In the genomic region with DNA sequence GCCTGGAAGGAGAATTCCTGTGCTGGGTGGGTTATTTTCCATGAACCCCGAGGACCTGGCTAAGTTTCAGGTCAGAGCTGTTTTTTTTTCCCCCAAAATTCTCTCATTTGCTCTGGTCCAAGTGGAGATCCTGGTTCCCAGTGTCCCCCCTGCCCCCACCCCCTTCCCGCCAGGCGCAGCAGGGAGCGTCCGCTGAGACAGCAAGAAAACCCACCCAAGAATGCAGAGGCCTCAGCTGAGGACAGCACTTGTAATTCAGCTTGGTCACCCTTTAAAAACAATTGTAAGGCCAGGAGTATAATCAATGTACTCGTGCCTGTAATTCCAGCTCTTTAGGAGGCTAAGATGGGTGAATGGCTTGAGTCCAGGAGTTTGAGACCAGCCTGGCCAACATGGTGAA, we compare ENCODE assay signal across 24 cellular contexts. TPM values are rescaled to one million over a fixed set of nuclear protein-coding genes. Genes with fewer than 3 reads are reported as not detected.
A peak's percentile ranks its signal among the peaks of the same experiment; 100 is the strongest.
DNase-seq lines count a peak whose midpoint lies in the region; ATAC-seq and TF ChIP-seq lines count a peak whose summit lies in the region.
"Had no signal": no experiment of that assay in that cellular context is flagged by ENCODE, and none has a peak within 500 bp of the region (broad histone marks: within the 10 kb centered on the region; RNA-seq: fewer than 3 reads in every experiment).

No MANE protein-coding gene starts in this region.

- intact Hi-C loops in left ventricle myocardium inferior (cut with micrococcal nuclease) (no loop called here), testis (cut with DNase I; ENCODE audit: low total_unique reads) (loop anchor here (10.0 kb wide), 1 partner anchor 150 kb away; no protein-coding TSS in a partner anchor)
- intact Hi-C loops in CD8-positive, alpha-beta T cell (cut with DNase I, micrococcal nuclease): no loop called here

- H3K27me3 ChIP-seq in left ventricle myocardium inferior (ENCODE audit: low read depth) (no peaks in the 10 kb centered on the region), right atrium auricular region (no peaks in the 10 kb centered on the region), testis (no peaks in the 10 kb centered on the region)
- no peaks in the 10 kb centered on the region for H3K27me3 ChIP-seq in CD8-positive, alpha-beta T cell (ENCODE audit: insufficient read depth, low read length)
- H3K27me3 ChIP-seq: Peyer's patch, SJCRH30 had no signal

- no peaks in the 10 kb centered on the region for H3K9me3 ChIP-seq in left ventricle myocardium inferior (replicated peaks)
- no peaks in the 10 kb centered on the region for H3K9me3 ChIP-seq in right atrium auricular region
- no peaks in the 10 kb centered on the region for H3K9me3 ChIP-seq in testis
- no peaks in the 10 kb centered on the region for H3K9me3 ChIP-seq in CD8-positive, alpha-beta T cell (ENCODE audit: low read length)
- H3K9me3 ChIP-seq: BLaER1 treated with 17β-estradiol and CSF1 and Interleukin-3, amounts not matched to agents 10 nM and 100 nM; Peyer's patch; SJCRH30 had no signal

- peak overlapping the region; percentile 39 for H3K27ac Mint-ChIP-seq in mesothelial cell of epicardium
- H3K27ac Mint-ChIP-seq in CD8-positive, alpha-beta T cell: no peak overlapping the region
- H3K27ac Mint-ChIP-seq: CD8-positive, alpha-beta memory T cell had no signal

- H3K9me3 Mint-ChIP-seq in mesothelial cell of epicardium: no peaks in the 10 kb centered on the region
- peaks cover 2% of the 10 kb centered on the region for H3K9me3 Mint-ChIP-seq in CD8-positive, alpha-beta T cell

- H3K36me3 ChIP-seq in left ventricle myocardium inferior (no peaks in the 10 kb centered on the region), right atrium auricular region (no peaks in the 10 kb centered on the region), testis (ENCODE audit: low read depth, missing control alignments) (no peaks in the 10 kb centered on the region)
- no peaks in the 10 kb centered on the region for H3K36me3 ChIP-seq in CD8-positive, alpha-beta T cell (ENCODE audit: insufficient read depth, low read length)
- H3K36me3 ChIP-seq: BLaER1 treated with 17β-estradiol and CSF1 and Interleukin-3, amounts not matched to agents 10 nM and 100 nM; Peyer's patch; SJCRH30 had no signal

- H3K27me3 Mint-ChIP-seq in mesothelial cell of epicardium (ENCODE audit: low read depth): no peaks in the 10 kb centered on the region
- peaks cover 32% of the 10 kb centered on the region for H3K27me3 Mint-ChIP-seq in CD8-positive, alpha-beta T cell (ENCODE audit: low read depth)

- H3K4me1 Mint-ChIP-seq in mesothelial cell of epicardium: peaks cover 8% of the 10 kb centered on the region
- peaks cover 10% of the 10 kb centered on the region for H3K4me1 Mint-ChIP-seq in CD8-positive, alpha-beta T cell (ENCODE audit: low read depth)

- no peaks in the 10 kb centered on the region for H3K36me3 Mint-ChIP-seq in mesothelial cell of epicardium
- H3K36me3 Mint-ChIP-seq in CD8-positive, alpha-beta T cell: no peaks in the 10 kb centered on the region
- H3K36me3 Mint-ChIP-seq: CD8-positive, alpha-beta memory T cell had no signal

- no peak for TF ChIP-seq CTCF in left ventricle myocardium inferior (IDR thresholded peaks at IDR 0.05; ENCODE audit: borderline replicate concordance)
- no peak for TF ChIP-seq CTCF in right atrium auricular region (IDR thresholded peaks at IDR 0.05)
- TF ChIP-seq CTCF in mesothelial cell of epicardium (IDR thresholded peaks at IDR 0.05; ENCODE audit: unreplicated experiment): no peak
- TF ChIP-seq CTCF in testis (IDR thresholded peaks at IDR 0.05): no peak
- no peak for TF ChIP-seq CTCF in CD8-positive, alpha-beta T cell (IDR thresholded peaks at IDR 0.05)

- peaks cover 21% of the 10 kb centered on the region for H3K4me1 ChIP-seq in left ventricle myocardium inferior
- peaks cover 0 to 13% of the 10 kb centered on the region in 2 donors for H3K4me1 ChIP-seq in right atrium auricular region
- H3K4me1 ChIP-seq in testis: peaks cover 7% of the 10 kb centered on the region
- H3K4me1 ChIP-seq in CD8-positive, alpha-beta T cell (ENCODE audit: insufficient read depth, low read length): peaks cover 9% of the 10 kb centered on the region
- H3K4me1 ChIP-seq: Peyer's patch, SJCRH30 had no signal

- no peak for DNase-seq in left ventricle myocardium inferior
- no peak for DNase-seq in right atrium auricular region (ENCODE audit: low spot score)
- DNase-seq in mesothelial cell of epicardium (ENCODE audit: low spot score in 2 of 2, unreplicated experiment in 2 of 2): no peak
- peak; percentile 52 for DNase-seq in testis
- no peak for DNase-seq in OCI-M2 (lab: John Stamatoyannopoulos, UW; ENCODE audit: unreplicated experiment)
- no peak for DNase-seq in CD8-positive, alpha-beta T cell
- DNase-seq: 8988T; Calu3; CD8-positive, alpha-beta memory T cell; DMS153; GM23248; IMR-90; NCI-H1092 treated with DMSO at 0.1 percent for 48 hours; NCI-H1436 treated with DMSO at 0.1 percent for 48 hours; NCI-H1930; NCI-H2227 treated with DMSO at 0.1 percent for 48 hours; NCI-H510A; Peyer's patch; SJCRH30 had no signal

- no peak for TF ChIP-seq POLR2A in testis (IDR thresholded peaks at IDR 0.05)

- H3K4me3 ChIP-seq in left ventricle myocardium inferior (no peak overlapping the region), right atrium auricular region (no peak overlapping the region), testis (no peak overlapping the region)
- H3K4me3 ChIP-seq in CD8-positive, alpha-beta T cell (ENCODE audit: low read depth, low read length): no peak overlapping the region
- H3K4me3 ChIP-seq: BLaER1 treated with 17β-estradiol and CSF1 and Interleukin-3, amounts not matched to agents 10 nM and 100 nM; GM23248; Peyer's patch; SJCRH30 had no signal

- no peak overlapping the region for H3K4me3 Mint-ChIP-seq in mesothelial cell of epicardium
- no peak overlapping the region for H3K4me3 Mint-ChIP-seq in CD8-positive, alpha-beta T cell
- H3K4me3 Mint-ChIP-seq: CD8-positive, alpha-beta memory T cell had no signal

- 40 to 64% methylated on average over 5 to 6 of the region's 6 CpGs for WGBS in testis, 2 donors

- POLR2A ChIA-PET in CD8-positive, alpha-beta T cell (lab: Charles Lee): no interaction called here

- H3K27ac ChIP-seq in left ventricle myocardium inferior (replicated peaks) (peak overlapping the region; percentile 6), right atrium auricular region (no peak overlapping the region), testis (peak overlapping the region in 1 of 2 donors; percentile 76)
- H3K27ac ChIP-seq in CD8-positive, alpha-beta T cell (ENCODE audit: low read depth, low read length): no peak overlapping the region
- H3K27ac ChIP-seq: BLaER1 treated with 17β-estradiol and CSF1 and Interleukin-3, amounts not matched to agents 10 nM and 100 nM; GM23248; KMS-11; Peyer's patch; SJCRH30 had no signal

- CTCF ChIA-PET in CD8-positive, alpha-beta T cell (lab: Charles Lee): interaction anchor here (1.5 kb wide), 1 partner anchor 198 kb away, joined by 4 read pairs; no protein-coding TSS in a partner anchor

- ATAC-seq in GM21381 (IDR thresholded peaks at IDR 0.05; ENCODE audit: unreplicated experiment): no peak
- ATAC-seq in CD8-positive, alpha-beta T cell: no peak
- ATAC-seq: HCT116 had no signal

RNA-seq across cellular contexts. Expression of gene TSPAN16, which starts 11.4 kb away (rescaled TPM):
- total RNA-seq in left ventricle myocardium inferior (not detected), right atrium auricular region (not detected), mesothelial cell of epicardium (not detected in 3 replicates), testis (100 to 1,000 TPM in 1 of 2 donors, 10 to 100 TPM in 1; 42.5 to 137 TPM)
- 180 TPM for polyA plus RNA-seq in testis (ENCODE audit: insufficient read depth, low read depth, low replicate concordance)
- total RNA-seq in CD8-positive, alpha-beta T cell: not detected
- total RNA-seq: Calu3; CD8-positive, alpha-beta memory T cell; Daoy; GM23248; IMR-90; Peyer's patch; SJCRH30 had no signal
- polyA plus RNA-seq: CD8-positive, alpha-beta memory T cell; GM23248; IMR-90 had no signal

RNA-seq across cellular contexts. Expression of gene DOCK6, which starts 22.2 kb away (rescaled TPM):
- 43.2 TPM for total RNA-seq in left ventricle myocardium inferior
- total RNA-seq in right atrium auricular region: 10 to 100 TPM; 12.7 to 49.4 TPM
- total RNA-seq in mesothelial cell of epicardium: 64.0 to 66.4 TPM (median 65.1 TPM) in 3 replicates
- total RNA-seq in testis: 10 to 100 TPM; 32.5 to 45.0 TPM
- 18.4 TPM for polyA plus RNA-seq in testis (ENCODE audit: insufficient read depth, low read depth, low replicate concordance)
- total RNA-seq in CD8-positive, alpha-beta T cell: under 1 TPM; 0.19 to 0.54 TPM

RNA-seq across cellular contexts. Expression of gene ANGPTL8, which starts 45.1 kb away (rescaled TPM):
- total RNA-seq in left ventricle myocardium inferior (not detected), right atrium auricular region (1 to 10 TPM in 1 of 2 donors, not detected in 1; 1.3 TPM), mesothelial cell of epicardium (0.25 to 0.84 TPM (median 0.29 TPM) in 3 replicates), testis (not detected)
- not detected for polyA plus RNA-seq in testis (ENCODE audit: insufficient read depth, low read depth, low replicate concordance)
- total RNA-seq in CD8-positive, alpha-beta T cell: not detected
- total RNA-seq: Calu3; CD8-positive, alpha-beta memory T cell; Daoy; IMR-90; Peyer's patch; SJCRH30 had no signal
- polyA plus RNA-seq: CD8-positive, alpha-beta memory T cell; GM23248; IMR-90 had no signal

RNA-seq across cellular contexts. Expression of gene RAB3D, which starts 54.9 kb away (rescaled TPM):
- total RNA-seq in left ventricle myocardium inferior: 7.2 TPM
- 10 to 100 TPM in 1 of 2 donors, 1 to 10 TPM in 1; 6.5 to 11.1 TPM for total RNA-seq in right atrium auricular region
- total RNA-seq in mesothelial cell of epicardium: 26.3 to 28.4 TPM (median 27.3 TPM) in 3 replicates
- total RNA-seq in testis: 1 to 10 TPM; 6.7 to 9.8 TPM
- 4.5 TPM for polyA plus RNA-seq in testis (ENCODE audit: insufficient read depth, low read depth, low replicate concordance)
- 1 to 10 TPM; 1.4 to 1.9 TPM for total RNA-seq in CD8-positive, alpha-beta T cell

Comparison
In these comparisons a context has a peak if more than half of its experiments do, and no peak if none do; other contexts are left out.
1. RNA of gene TSPAN16, which starts 11.4 kb away (total RNA-seq): 42.5 to 137 TPM in testis; not detected in left ventricle myocardium inferior (single experiment), not detected in right atrium auricular region, not detected in mesothelial cell of epicardium and not detected in CD8-positive, alpha-beta T cell; every median in the first group is over 10 times any median in the second.
2. RNA of gene DOCK6, which starts 22.2 kb away (total RNA-seq): 64.0 to 66.4 TPM in mesothelial cell of epicardium, 12.7 to 49.4 TPM in right atrium auricular region, 32.5 to 45.0 TPM in testis and 43.2 TPM in left ventricle myocardium inferior (single experiment); 0.19 to 0.54 TPM in CD8-positive, alpha-beta T cell; every median in the first group is over 4 times any median in the second.